9 cellular contexts compared by ENCODE assay signal in genomic region chr6:57021086-57021720, GRCh38. TPM values are rescaled to one million over a fixed set of nuclear protein-coding genes. Genes with fewer than 3 reads are reported as not detected.
DNase-seq lines count a peak whose midpoint lies in the region; ATAC-seq and TF ChIP-seq lines count a peak whose summit lies in the region.
"Had no signal": no experiment of that assay in that cellular context is flagged by ENCODE, and none has a peak within 500 bp of the region (broad histone marks: within the 10 kb centered on the region; RNA-seq: fewer than 3 reads in every experiment).

No MANE protein-coding gene starts in this region.

- TF ChIP-seq CTCF in GM12874 (IDR thresholded peaks at IDR 0.05; ENCODE audit: insufficient read depth, low read depth, low read length): peak; percentile 20; the same call in 1 of the 2 replicates
- peak; percentile 44 to 61 (median 57) for TF ChIP-seq CTCF in gastroesophageal sphincter (IDR thresholded peaks at IDR 0.05)

- no peaks in the 10 kb centered on the region for H3K36me3 ChIP-seq in gastroesophageal sphincter
- H3K36me3 ChIP-seq: HAP-1 had no signal

- in situ Hi-C loops in ACHN (cut with HindIII; ENCODE audit: low pct_ligation_motif_present, low pct_unique_long_range_greater_than_20kb, low sequenced_read_pairs): no loop called here

- H3K4me3 ChIP-seq in gastroesophageal sphincter: no peak overlapping the region
- H3K4me3 ChIP-seq: HAP-1 had no signal

- H3K27ac ChIP-seq in gastroesophageal sphincter: no peak overlapping the region

- TF ChIP-seq EP300 in gastroesophageal sphincter (IDR thresholded peaks at IDR 0.05): no peak

- DNase-seq in ACHN (peak; percentile 64), NCI-H1930 (lab: John Stamatoyannopoulos, UW) (peak; percentile 12 to 20), UCSD-AML1 (lab: John Stamatoyannopoulos, UW; ENCODE audit: unreplicated experiment) (peak; percentile 8), putamen (ENCODE audit: low spot score) (peak; percentile 9), activated gamma-delta T cell (lab: John Stamatoyannopoulos, UW) (no peak)

- no peak for TF ChIP-seq POLR2A in gastroesophageal sphincter (IDR thresholded peaks at IDR 0.05)

- peaks cover 0 to 12% (median 0%) of the 10 kb centered on the region in 3 donors for H3K9me3 ChIP-seq in gastroesophageal sphincter

- no peaks in the 10 kb centered on the region for H3K27me3 ChIP-seq in gastroesophageal sphincter

- 11 to 27% methylated on average over 1 of the region's 1 CpG for WGBS in gastroesophageal sphincter (ENCODE audit: low coverage in 1 of 2), 2 donors

- H3K4me1 ChIP-seq in gastroesophageal sphincter: no peaks in the 10 kb centered on the region
- H3K4me1 ChIP-seq: HAP-1 had no signal

- ATAC-seq in HG02798 (IDR thresholded peaks at IDR 0.05; ENCODE audit: poor library complexity, unreplicated experiment) (peak; percentile 65), gastroesophageal sphincter (no peak)

RNA-seq across cellular contexts. Expression of gene KIAA1586, which starts 25.3 kb away (rescaled TPM):
- 10 to 100 TPM in 2 of 4 donors, 1 to 10 TPM in 2; 6.6 to 27.9 (median 10.2) TPM for total RNA-seq in gastroesophageal sphincter
